Comparison of ENCODE assay signal across 9 cellular contexts in the genomic region with DNA sequence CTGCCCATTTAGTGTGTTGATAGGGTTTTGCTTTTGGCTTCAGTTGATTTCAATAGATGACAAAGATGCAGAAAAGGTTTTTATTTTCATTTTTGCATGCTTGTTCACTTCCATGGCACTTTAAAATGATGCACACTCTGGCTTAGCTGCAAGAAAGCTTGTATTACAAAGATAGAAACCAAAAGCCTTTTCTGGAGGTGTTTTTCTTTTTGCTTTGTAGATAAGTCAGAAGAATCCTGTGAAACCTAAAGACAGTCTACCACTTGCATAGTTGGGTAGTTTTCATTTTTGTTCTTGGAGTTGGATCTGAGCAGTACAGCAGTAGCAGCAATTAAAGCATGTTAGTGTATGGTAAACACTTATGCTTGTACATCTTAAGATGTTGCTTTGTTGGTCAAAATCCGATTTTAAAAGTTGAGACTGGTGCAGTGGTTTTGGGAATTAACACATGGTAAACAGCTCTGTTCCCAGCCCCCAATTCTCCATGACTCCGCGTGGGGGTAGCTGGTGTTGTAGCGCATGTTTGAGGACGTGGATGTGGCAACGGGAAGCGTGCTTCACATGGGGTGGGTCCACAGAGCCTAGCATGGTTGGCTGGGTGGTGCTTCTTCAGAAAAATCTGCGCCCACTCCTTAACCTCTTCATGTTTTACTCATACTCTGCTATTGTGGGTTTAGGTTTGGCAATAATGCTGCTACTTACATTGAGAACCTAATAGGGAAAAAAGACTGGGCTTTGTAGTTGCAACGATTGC. TPM values are rescaled to one million over a fixed set of nuclear protein-coding genes. Genes with fewer than 3 reads are reported as not detected.
DNase-seq lines count a peak whose midpoint lies in the region; ATAC-seq and TF ChIP-seq lines count a peak whose summit lies in the region.
"Had no signal": no experiment of that assay in that cellular context is flagged by ENCODE, and none has a peak within 500 bp of the region (broad histone marks: within the 10 kb centered on the region; RNA-seq: fewer than 3 reads in every experiment).

No MANE protein-coding gene starts in this region.

- no peak overlapping the region for H3K9ac ChIP-seq in SK-N-SH

- CTCF ChIA-PET in SK-N-SH (lab: Yijun Ruan, JAX) = interaction anchor here (1.1 to 1.2 kb wide), 2 partner anchors 13 to 18 kb away, joined by 3 to 4 read pairs; no protein-coding TSS in a partner anchor

- peak; percentile 72 for DNase-seq in GM13976 (ENCODE audit: low spot score)
- DNase-seq in fibroblast of villous mesenchyme (ENCODE audit: low read depth) = peak; percentile 62
- no peak for DNase-seq in Peyer's patch
- no peak for DNase-seq in NCI-H69 (lab: John Stamatoyannopoulos, UW)
- no peak for DNase-seq in DMS79 (lab: John Stamatoyannopoulos, UW)
- DNase-seq in SK-N-SH = no peak
- DNase-seq: NCI-H524 treated with DMSO at 0.1 percent for 48 hours had no signal

- no peak overlapping the region for H3K4me2 ChIP-seq in SK-N-SH

- H3K27me3 ChIP-seq in Peyer's patch (no peaks in the 10 kb centered on the region), SK-N-SH (ENCODE audit: insufficient read depth) (no peaks in the 10 kb centered on the region)

- TF ChIP-seq RAD21 in SK-N-SH (IDR thresholded peaks at IDR 0.05; ENCODE audit: low read length) = no peak

- peaks cover 94% of the 10 kb centered on the region for H3K79me2 ChIP-seq in SK-N-SH (ENCODE audit: insufficient read depth)

- in situ Hi-C loops in GM13976 (cut with MboI; ENCODE audit: low sequenced_read_pairs, unreplicated experiment) = no loop called here

- no peaks in the 10 kb centered on the region for H3K9me2 ChIP-seq in SK-N-SH

- peak; percentile 62 for ATAC-seq in GM21367 (IDR thresholded peaks at IDR 0.05; ENCODE audit: unreplicated experiment)
- ATAC-seq in HG03460 (IDR thresholded peaks at IDR 0.05; ENCODE audit: unreplicated experiment) = peak; percentile 45

- TF ChIP-seq POLR2A in Peyer's patch (IDR thresholded peaks at IDR 0.05) = no peak

- no peak overlapping the region for H2AFZ ChIP-seq in SK-N-SH (ENCODE audit: low read depth)

- H3K36me3 ChIP-seq in Peyer's patch (no peaks in the 10 kb centered on the region), SK-N-SH (replicated peaks in 1 of 2; ENCODE audit: control insufficient read depth in 1 of 2, insufficient read depth in 2 of 2, low read length in 1 of 2) (no peaks in the 10 kb centered on the region)

- WGBS in SK-N-SH (ENCODE audit: low lambda C conversion rate) = 92% methylated on average over 9 of the region's 9 CpGs

- TF ChIP-seq CTCF in GM13976 (IDR thresholded peaks at IDR 0.05; ENCODE audit: borderline replicate concordance, control extremely low read depth, extremely low read depth, insufficient read depth, missing control alignments) (no peak), fibroblast of villous mesenchyme (IDR thresholded peaks at IDR 0.05; ENCODE audit: insufficient read depth, low read depth, low read length) (no peak), Peyer's patch (IDR thresholded peaks at IDR 0.05) (no peak), SK-N-SH (IDR thresholded peaks at IDR 0.05) (no peak)

- POLR2A ChIA-PET in SK-N-SH (lab: Yijun Ruan, JAX) = no interaction called here

- no peak overlapping the region for H3K27ac ChIP-seq in Peyer's patch
- H3K27ac ChIP-seq in SK-N-SH (ENCODE audit: low read depth in 2 of 2, low read length in 1 of 2) = no peak overlapping the region

- no peaks in the 10 kb centered on the region for H3F3A ChIP-seq in SK-N-SH (replicated peaks; ENCODE audit: insufficient read depth)

- TF ChIP-seq EP300 in SK-N-SH (IDR thresholded peaks at IDR 0.05; ENCODE audit: borderline replicate concordance in 1 of 2, low read depth in 1 of 2, low read length in 1 of 2) = no peak

- H3K9me3 ChIP-seq in Peyer's patch = no peaks in the 10 kb centered on the region
- no peaks in the 10 kb centered on the region for H3K9me3 ChIP-seq in SK-N-SH

- H3K4me1 ChIP-seq in Peyer's patch (peaks cover 0 to 26% (median 1%) of the 10 kb centered on the region in 4 donors), SK-N-SH (ENCODE audit: control insufficient read depth in 1 of 2, insufficient read depth in 2 of 2, low read depth in 1 of 2, low read length in 1 of 2) (peaks cover 6 to 11% of the 10 kb centered on the region in 2 experiments; a peak in 3 of 4 replicates)

- H4K20me1 ChIP-seq in SK-N-SH (ENCODE audit: insufficient read depth) = peaks cover 91% of the 10 kb centered on the region

- H3K4me3 ChIP-seq in fibroblast of villous mesenchyme (ENCODE audit: low read depth, low read length) = no peak overlapping the region
- no peak overlapping the region for H3K4me3 ChIP-seq in Peyer's patch
- no peak overlapping the region for H3K4me3 ChIP-seq in SK-N-SH (ENCODE audit: low read depth in 2 of 2, low read length in 1 of 2)

TF ChIP-seq in SK-N-SH, 30 proteins besides CTCF, POLR2A, EP300 and RAD21 (continues in another document):
- TF ChIP-seq TCF12 (IDR thresholded peaks at IDR 0.05) (no peak), POLR2AphosphoS5 (IDR thresholded peaks at IDR 0.05; ENCODE audit: low read depth, low read length) (no peak), EZH2phosphoT487 (IDR thresholded peaks at IDR 0.05; ENCODE audit: borderline replicate concordance, low read depth) (no peak), CHD2 (IDR thresholded peaks at IDR 0.05; ENCODE audit: low read length, partially characterized antibody) (no peak), RCOR1 (IDR thresholded peaks at IDR 0.05; ENCODE audit: low read length) (no peak), JUND (IDR thresholded peaks at IDR 0.05) (no peak), MXI1 (IDR thresholded peaks at IDR 0.05; ENCODE audit: low read depth, low read length) (no peak), FOSL2 (IDR thresholded peaks at IDR 0.05; ENCODE audit: borderline replicate concordance, low read depth) (no peak), MEF2A (IDR thresholded peaks at IDR 0.05; ENCODE audit: borderline replicate concordance, low read depth) (no peak), NFIC (IDR thresholded peaks at IDR 0.05; ENCODE audit: borderline replicate concordance) (no peak)
- TF ChIP-seq, protein P1, sequence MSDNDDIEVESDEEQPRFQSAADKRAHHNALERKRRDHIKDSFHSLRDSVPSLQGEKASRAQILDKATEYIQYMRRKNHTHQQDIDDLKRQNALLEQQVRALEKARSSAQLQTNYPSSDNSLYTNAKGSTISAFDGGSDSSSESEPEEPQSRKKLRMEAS (IDR thresholded peaks at IDR 0.05; ENCODE audit: low read depth) = no peak
- TF ChIP-seq, protein P2, sequence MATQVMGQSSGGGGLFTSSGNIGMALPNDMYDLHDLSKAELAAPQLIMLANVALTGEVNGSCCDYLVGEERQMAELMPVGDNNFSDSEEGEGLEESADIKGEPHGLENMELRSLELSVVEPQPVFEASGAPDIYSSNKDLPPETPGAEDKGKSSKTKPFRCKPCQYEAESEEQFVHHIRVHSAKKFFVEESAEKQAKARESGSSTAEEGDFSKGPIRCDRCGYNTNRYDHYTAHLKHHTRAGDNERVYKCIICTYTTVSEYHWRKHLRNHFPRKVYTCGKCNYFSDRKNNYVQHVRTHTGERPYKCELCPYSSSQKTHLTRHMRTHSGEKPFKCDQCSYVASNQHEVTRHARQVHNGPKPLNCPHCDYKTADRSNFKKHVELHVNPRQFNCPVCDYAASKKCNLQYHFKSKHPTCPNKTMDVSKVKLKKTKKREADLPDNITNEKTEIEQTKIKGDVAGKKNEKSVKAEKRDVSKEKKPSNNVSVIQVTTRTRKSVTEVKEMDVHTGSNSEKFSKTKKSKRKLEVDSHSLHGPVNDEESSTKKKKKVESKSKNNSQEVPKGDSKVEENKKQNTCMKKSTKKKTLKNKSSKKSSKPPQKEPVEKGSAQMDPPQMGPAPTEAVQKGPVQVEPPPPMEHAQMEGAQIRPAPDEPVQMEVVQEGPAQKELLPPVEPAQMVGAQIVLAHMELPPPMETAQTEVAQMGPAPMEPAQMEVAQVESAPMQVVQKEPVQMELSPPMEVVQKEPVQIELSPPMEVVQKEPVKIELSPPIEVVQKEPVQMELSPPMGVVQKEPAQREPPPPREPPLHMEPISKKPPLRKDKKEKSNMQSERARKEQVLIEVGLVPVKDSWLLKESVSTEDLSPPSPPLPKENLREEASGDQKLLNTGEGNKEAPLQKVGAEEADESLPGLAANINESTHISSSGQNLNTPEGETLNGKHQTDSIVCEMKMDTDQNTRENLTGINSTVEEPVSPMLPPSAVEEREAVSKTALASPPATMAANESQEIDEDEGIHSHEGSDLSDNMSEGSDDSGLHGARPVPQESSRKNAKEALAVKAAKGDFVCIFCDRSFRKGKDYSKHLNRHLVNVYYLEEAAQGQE (IDR thresholded peaks at IDR 0.05; ENCODE audit: low read depth, low read length) = no peak
- TF ChIP-seq, protein P3, sequence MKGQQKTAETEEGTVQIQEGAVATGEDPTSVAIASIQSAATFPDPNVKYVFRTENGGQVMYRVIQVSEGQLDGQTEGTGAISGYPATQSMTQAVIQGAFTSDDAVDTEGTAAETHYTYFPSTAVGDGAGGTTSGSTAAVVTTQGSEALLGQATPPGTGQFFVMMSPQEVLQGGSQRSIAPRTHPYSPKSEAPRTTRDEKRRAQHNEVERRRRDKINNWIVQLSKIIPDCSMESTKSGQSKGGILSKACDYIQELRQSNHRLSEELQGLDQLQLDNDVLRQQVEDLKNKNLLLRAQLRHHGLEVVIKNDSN (IDR thresholded peaks at IDR 0.05; ENCODE audit: borderline replicate concordance, low read depth) = no peak
- TF ChIP-seq, protein P4, sequence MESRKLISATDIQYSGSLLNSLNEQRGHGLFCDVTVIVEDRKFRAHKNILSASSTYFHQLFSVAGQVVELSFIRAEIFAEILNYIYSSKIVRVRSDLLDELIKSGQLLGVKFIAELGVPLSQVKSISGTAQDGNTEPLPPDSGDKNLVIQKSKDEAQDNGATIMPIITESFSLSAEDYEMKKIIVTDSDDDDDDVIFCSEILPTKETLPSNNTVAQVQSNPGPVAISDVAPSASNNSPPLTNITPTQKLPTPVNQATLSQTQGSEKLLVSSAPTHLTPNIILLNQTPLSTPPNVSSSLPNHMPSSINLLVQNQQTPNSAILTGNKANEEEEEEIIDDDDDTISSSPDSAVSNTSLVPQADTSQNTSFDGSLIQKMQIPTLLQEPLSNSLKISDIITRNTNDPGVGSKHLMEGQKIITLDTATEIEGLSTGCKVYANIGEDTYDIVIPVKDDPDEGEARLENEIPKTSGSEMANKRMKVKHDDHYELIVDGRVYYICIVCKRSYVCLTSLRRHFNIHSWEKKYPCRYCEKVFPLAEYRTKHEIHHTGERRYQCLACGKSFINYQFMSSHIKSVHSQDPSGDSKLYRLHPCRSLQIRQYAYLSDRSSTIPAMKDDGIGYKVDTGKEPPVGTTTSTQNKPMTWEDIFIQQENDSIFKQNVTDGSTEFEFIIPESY (IDR thresholded peaks at IDR 0.05; ENCODE audit: borderline replicate concordance, low read depth) = no peak

RNA-seq across cellular contexts. Expression of a gene that starts 19.8 kb away (rescaled TPM):
- total RNA-seq in fibroblast of villous mesenchyme = 35.0 and 36.7 TPM in 2 replicates
- 10 to 100 TPM; 21.7 to 27.7 (median 24.8) TPM for total RNA-seq in Peyer's patch
- 29.4 and 35.7 TPM in 2 replicates for polyA plus RNA-seq in SK-N-SH (2012; rRNA removed)
- polyA plus RNA-seq in SK-N-SH (2012; cell fraction: cytosol; rRNA removed) = 32.3 and 49.0 TPM in 2 replicates
- polyA plus RNA-seq in SK-N-SH (2012; cell fraction: nucleus; rRNA removed) = 10.9 and 26.2 TPM in 2 replicates

Comparison
In these comparisons a context has a peak if more than half of its experiments do, and no peak if none do; other contexts are left out.
1. DNase-seq: peak in GM13976 (single experiment) and fibroblast of villous mesenchyme (single experiment); none in Peyer's patch (0 of 3), NCI-H69 (single experiment), DMS79 (single experiment) and SK-N-SH (single experiment).